ENCODE assay signal across 7 cellular contexts in the genomic region with DNA sequence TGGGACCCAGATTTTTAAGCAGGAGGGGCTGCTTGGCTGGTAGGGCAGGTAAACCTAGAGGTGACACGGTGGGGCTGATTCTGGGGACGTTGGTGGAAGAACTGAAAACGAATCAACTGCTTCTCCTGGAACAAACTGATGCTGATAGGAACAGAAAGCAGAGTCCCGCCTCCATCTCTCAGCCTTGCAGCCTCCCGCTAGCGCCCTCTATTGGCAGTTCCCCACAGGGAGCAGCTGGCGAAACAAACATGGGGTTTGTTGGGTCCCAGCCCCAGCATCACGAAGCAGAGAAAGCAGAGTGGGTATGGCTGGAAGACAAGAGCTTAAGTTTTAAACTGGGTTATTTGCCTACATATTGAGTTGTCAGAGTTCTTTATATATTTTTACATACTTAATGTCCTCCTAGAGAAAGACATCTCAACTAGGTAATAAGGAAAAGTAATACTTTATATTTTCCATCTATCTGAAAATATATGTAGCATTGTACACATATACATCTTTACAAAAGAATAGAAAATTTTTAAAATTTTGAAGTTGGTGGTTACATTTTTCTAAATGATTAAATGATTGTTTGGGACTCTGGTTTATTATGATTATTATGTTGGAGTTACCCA. TPM values are rescaled to one million over a fixed set of nuclear protein-coding genes. Genes with fewer than 3 reads are reported as not detected.
A peak's percentile ranks its signal among the peaks of the same experiment; 100 is the strongest.
DNase-seq lines count a peak whose midpoint lies in the region; ATAC-seq, FAIRE-seq and TF ChIP-seq lines count a peak whose summit lies in the region.

No MANE protein-coding gene starts in this region.

- H2BK120ac ChIP-seq in mesenchymal stem cell (ENCODE audit: low read depth, low read length), result no peak overlapping the region

- no peak overlapping the region for H2BK5ac ChIP-seq in mesenchymal stem cell (ENCODE audit: low read depth, low read length, poor library complexity, severe bottlenecking)

- no peak overlapping the region for H2BK15ac ChIP-seq in mesenchymal stem cell (ENCODE audit: low read depth, poor library complexity, severe bottlenecking)

- DNase-seq in GM10266 (ENCODE audit: extremely low spot score), result peak; percentile 17
- peak; percentile 10 to 21 for DNase-seq in NCI-H1930 (lab: John Stamatoyannopoulos, UW)
- no peak for DNase-seq in astrocyte of the spinal cord (ENCODE audit: low read depth, low spot score)
- DNase-seq in small intestine, result peak; percentile 16
- DNase-seq in T-cell, result no peak
- DNase-seq in mesenchymal stem cell, result no peak

- H3K18ac ChIP-seq in mesenchymal stem cell (ENCODE audit: low read depth in 1 of 2, low read length in 2 of 2), result no peak overlapping the region

- H3K9ac ChIP-seq in mesenchymal stem cell (ENCODE audit: low read length), result no peak overlapping the region

- no peaks in the 10 kb centered on the region for H3K4me1 Mint-ChIP-seq in T-cell

- H3K14ac ChIP-seq in mesenchymal stem cell (ENCODE audit: low read length in 2 of 2), result no peak overlapping the region

- in situ Hi-C loops in astrocyte of the spinal cord (cut with HindIII; ENCODE audit: low sequenced_read_pairs), result no loop called here

- H3K36me3 ChIP-seq in small intestine (ENCODE audit: control insufficient read depth in 2 of 2, insufficient read depth in 2 of 2, low read length in 2 of 2) (no peaks in the 10 kb centered on the region), mesenchymal stem cell (ENCODE audit: control insufficient read depth in 1 of 2, insufficient read depth in 2 of 2, low read depth in 1 of 2, low read length in 2 of 2) (no peaks in the 10 kb centered on the region)

- no peaks in the 10 kb centered on the region for H3K36me3 Mint-ChIP-seq in T-cell

- no peaks in the 10 kb centered on the region for H3K9me3 Mint-ChIP-seq in T-cell

- H4K91ac ChIP-seq in mesenchymal stem cell (ENCODE audit: low read length), result no peak overlapping the region

- H3K4me3 Mint-ChIP-seq in T-cell, result no peak overlapping the region

- H3K4ac ChIP-seq in mesenchymal stem cell (ENCODE audit: low read depth in 1 of 2, low read length in 2 of 2), result no peak overlapping the region

- peaks cover 5 to 7% of the 10 kb centered on the region in 2 donors for H3K27me3 Mint-ChIP-seq in T-cell

- no peak overlapping the region for H3K4me2 ChIP-seq in mesenchymal stem cell (ENCODE audit: low read length, poor library complexity, severe bottlenecking)

- no peak overlapping the region for H3K27ac ChIP-seq in small intestine (ENCODE audit: low read depth in 1 of 2, low read length in 1 of 2)
- H3K27ac ChIP-seq in mesenchymal stem cell (ENCODE audit: low read length, poor library complexity, severe bottlenecking), result no peak overlapping the region

- H2AK5ac ChIP-seq in mesenchymal stem cell (ENCODE audit: low read length, severe bottlenecking), result no peak overlapping the region

- 29 to 33% (median 31%) methylated on average over 8 of the region's 8 CpGs for WGBS in small intestine, 3 donors
- 26% methylated on average over 6 of the region's 8 CpGs for WGBS in mesenchymal stem cell

- TF ChIP-seq CTCF in GM10266 (IDR thresholded peaks at IDR 0.05; ENCODE audit: control insufficient read depth, insufficient read depth, low read depth, missing control alignments) (peak; percentile 46), astrocyte of the spinal cord (IDR thresholded peaks at IDR 0.05; ENCODE audit: low read depth, low read length) (peak; percentile 33)

- CTCF ChIA-PET in T-cell (lab: Charles Lee), result no interaction called here

- peak; percentile 77 for ATAC-seq in GM21576 (IDR thresholded peaks at IDR 0.05; ENCODE audit: unreplicated experiment)
- ATAC-seq in T-cell (replicated peaks in 1 of 4), result no peak

- no peak for FAIRE-seq in small intestine (lab: Jason Lieb, UNC)

- H4K8ac ChIP-seq in mesenchymal stem cell (ENCODE audit: low read length), result no peak overlapping the region

- H2BK12ac ChIP-seq in mesenchymal stem cell (ENCODE audit: low read length in 2 of 2), result no peak overlapping the region

- no peak overlapping the region for H3K23ac ChIP-seq in mesenchymal stem cell (ENCODE audit: low read length in 2 of 2)

- no peak overlapping the region for H3K27ac Mint-ChIP-seq in T-cell

- no peak overlapping the region for H2AFZ ChIP-seq in mesenchymal stem cell (ENCODE audit: low read depth, low read length)

- H3K4me1 ChIP-seq in small intestine (ENCODE audit: control insufficient read depth in 2 of 2, insufficient read depth in 1 of 2, low read depth in 1 of 2, low read length in 1 of 2) (no peaks in the 10 kb centered on the region), mesenchymal stem cell (ENCODE audit: control insufficient read depth, insufficient read depth, low read depth, low read length) (no peaks in the 10 kb centered on the region)

- H3K79me1 ChIP-seq in mesenchymal stem cell (replicated peaks; ENCODE audit: low read length, poor library complexity, severe bottlenecking), result no peaks in the 10 kb centered on the region

- POLR2A ChIA-PET in T-cell (lab: Charles Lee), result interaction anchor here in 1 of 2 donors (0.6 kb wide), 1 partner anchor 18 kb away, joined by 5 read pairs; no protein-coding TSS in a partner anchor

- H3K9me3 ChIP-seq in small intestine (ENCODE audit: control insufficient read depth, low read depth), result no peaks in the 10 kb centered on the region
- no peaks in the 10 kb centered on the region for H3K9me3 ChIP-seq in mesenchymal stem cell (ENCODE audit: control insufficient read depth, low read length)

- no peaks in the 10 kb centered on the region for H3K27me3 ChIP-seq in small intestine (ENCODE audit: control insufficient read depth in 2 of 2, insufficient read depth in 2 of 2, low read length in 2 of 2)
- H3K27me3 ChIP-seq in mesenchymal stem cell (ENCODE audit: control insufficient read depth in 1 of 2, insufficient read depth in 1 of 2, low read length in 2 of 2), result no peaks in the 10 kb centered on the region

- H3K4me3 ChIP-seq in astrocyte of the spinal cord (ENCODE audit: low read depth, low read length) (no peak overlapping the region), small intestine (ENCODE audit: low read depth in 1 of 2, low read length in 2 of 2) (no peak overlapping the region), mesenchymal stem cell (ENCODE audit: insufficient read depth in 1 of 2, low read depth in 1 of 2, low read length in 2 of 2) (no peak overlapping the region)

RNA-seq across cellular contexts. Expression of a gene that starts 42.3 kb away (rescaled TPM):
- polyA plus RNA-seq in small intestine, result under 1 TPM in 1 of 3 donors, not detected in 2; 0.19 TPM
- total RNA-seq in T-cell, result not detected
- not detected for polyA plus RNA-seq in mesenchymal stem cell (2013, experiment 1 of 2)
- not detected for polyA plus RNA-seq in mesenchymal stem cell (2013, experiment 2 of 2)

Comparison
In these comparisons a context has a peak if more than half of its experiments do, and no peak if none do; other contexts are left out.
1. DNase-seq: peak in GM10266 (single experiment), NCI-H1930 (2 of 2) and small intestine (single experiment); none in astrocyte of the spinal cord (single experiment), T-cell (0 of 34) and mesenchymal stem cell (single experiment).